Comparison of ENCODE assay signal across 13 cellular contexts in genomic region chr1:104467590-104467989, GRCh38.
DNase-seq lines count a peak whose midpoint lies in the region; ATAC-seq and TF ChIP-seq lines count a peak whose summit lies in the region.
"Had no signal": no experiment of that assay in that cellular context is flagged by ENCODE, and none has a peak within 500 bp of the region (broad histone marks: within the 10 kb centered on the region; RNA-seq: fewer than 3 reads in every experiment).

No MANE protein-coding gene starts in this region.

- H3K27ac ChIP-seq in liver (ENCODE audit: low read depth in 1 of 2, low read length in 2 of 2): peak overlapping the region in 1 of 2 donors; percentile 69
- H3K27ac ChIP-seq in CD4-positive, alpha-beta T cell (ENCODE audit: low read depth, low read length): no peak overlapping the region
- H3K27ac ChIP-seq: esophagus squamous epithelium had no signal

- peaks cover 13% of the 10 kb centered on the region for H3K9me3 Mint-ChIP-seq in CD4-positive, alpha-beta T cell

- H3K9ac ChIP-seq in liver (ENCODE audit: low read depth in 1 of 2, low read length in 2 of 2): no peak overlapping the region

- H3K27me3 Mint-ChIP-seq in CD4-positive, alpha-beta T cell: no peaks in the 10 kb centered on the region
- H3K27me3 Mint-ChIP-seq: stimulated activated naive CD8-positive, alpha-beta T cell treated with anti-CD3 and anti-CD28 coated beads, Interleukin-15, Interleukin-2, amounts not matched to agents 100 ng/mL and 50 ng/mL, for 24 hours had no signal

- no peaks in the 10 kb centered on the region for H3K9me3 ChIP-seq in liver (ENCODE audit: control insufficient read depth in 4 of 4, low read length in 3 of 4)
- H3K9me3 ChIP-seq in CD4-positive, alpha-beta T cell (ENCODE audit: control insufficient read depth, low read length): peaks cover 7% of the 10 kb centered on the region

- CTCF ChIA-PET in CD4-positive, alpha-beta T cell (lab: Charles Lee): no interaction called here

- WGBS in liver: 53% methylated on average over 5 of the region's 5 CpGs

- H3K36me3 ChIP-seq in liver (ENCODE audit: control insufficient read depth in 4 of 4, insufficient read depth in 3 of 4, low read depth in 1 of 4, low read length in 3 of 4): no peaks in the 10 kb centered on the region
- H3K36me3 ChIP-seq: esophagus squamous epithelium had no signal

- no peak for TF ChIP-seq CTCF in liver (IDR thresholded peaks at IDR 0.05; ENCODE audit: low read depth, low read length, missing input control)
- no peak for TF ChIP-seq CTCF in CD4-positive, alpha-beta T cell (IDR thresholded peaks at IDR 0.05)

- intact Hi-C loops in CD4-positive, alpha-beta T cell (cut with DNase I, micrococcal nuclease): no loop called here

- no peak overlapping the region for H3K4me3 Mint-ChIP-seq in CD4-positive, alpha-beta T cell
- H3K4me3 Mint-ChIP-seq: stimulated activated naive CD8-positive, alpha-beta T cell treated with anti-CD3 and anti-CD28 coated beads, Interleukin-15, Interleukin-2, amounts not matched to agents 100 ng/mL and 50 ng/mL, for 24 hours had no signal

- no peak for DNase-seq in activated T-cell treated with anti-CD3 and anti-CD28 coated beads, Interleukin-2, amount 50 U/mL, for 1 hour
- DNase-seq in CD4-positive, alpha-beta T cell: no peak
- no peak for DNase-seq in GM03348 (ENCODE audit: low spot score)
- DNase-seq: activated CD4-positive, alpha-beta T cell treated with anti-CD3 and anti-CD28 coated beads, Interleukin-2, amount 50 U/mL, for 48 hours; activated naive CD4-positive, alpha-beta T cell treated with anti-CD3 and anti-CD28 coated beads, Interleukin-2, amount 50 U/mL, for 16 hours; esophagus squamous epithelium; NCI-H187 treated with DMSO at 0.1 percent for 48 hours; stimulated activated CD4-positive, alpha-beta T cell treated with anti-CD3 and anti-CD28 coated beads, Interleukin-2, amount 100 ng/mL, for 48 hours had no signal

- TF ChIP-seq RAD21 in liver (IDR thresholded peaks at IDR 0.05): no peak

- H3K4me1 Mint-ChIP-seq in CD4-positive, alpha-beta T cell (ENCODE audit: low read depth): no peaks in the 10 kb centered on the region

- no peaks in the 10 kb centered on the region for H3K27me3 ChIP-seq in liver (ENCODE audit: control insufficient read depth in 4 of 4, insufficient read depth in 4 of 4, low read length in 3 of 4)
- no peaks in the 10 kb centered on the region for H3K27me3 ChIP-seq in CD4-positive, alpha-beta T cell (ENCODE audit: control insufficient read depth, insufficient read depth, low read length)
- H3K27me3 ChIP-seq: esophagus squamous epithelium had no signal

- ATAC-seq in GM19043 (IDR thresholded peaks at IDR 0.05; ENCODE audit: low read depth, unreplicated experiment) (peak; percentile 46), HG02610 (IDR thresholded peaks at IDR 0.05; ENCODE audit: unreplicated experiment) (peak; percentile 55), HG03520 (IDR thresholded peaks at IDR 0.05; ENCODE audit: unreplicated experiment) (peak; percentile 68)
- ATAC-seq in CD4-positive, alpha-beta T cell (ENCODE audit: poor library complexity): no peak

- no peaks in the 10 kb centered on the region for H3K36me3 Mint-ChIP-seq in CD4-positive, alpha-beta T cell (ENCODE audit: low read depth)

- H3K4me1 ChIP-seq in liver (ENCODE audit: control insufficient read depth in 4 of 4, insufficient read depth in 4 of 4, low read length in 3 of 4): peaks cover 0 to 4% (median 0%) of the 10 kb centered on the region in 4 donors
- H3K4me1 ChIP-seq: esophagus squamous epithelium had no signal

- no peak overlapping the region for H3K27ac Mint-ChIP-seq in CD4-positive, alpha-beta T cell
- H3K27ac Mint-ChIP-seq: stimulated activated naive CD8-positive, alpha-beta T cell treated with anti-CD3 and anti-CD28 coated beads, Interleukin-15, Interleukin-2, amounts not matched to agents 100 ng/mL and 50 ng/mL, for 24 hours had no signal

- peak overlapping the region; percentile 6 to 54 (median 9) for H3K4me3 ChIP-seq in liver (ENCODE audit: low read depth in 1 of 3, low read length in 3 of 3)
- H3K4me3 ChIP-seq: esophagus squamous epithelium had no signal

- POLR2A ChIA-PET in CD4-positive, alpha-beta T cell (lab: Charles Lee): no interaction called here

TF ChIP-seq in liver, 16 proteins besides CTCF, POLR2A, EP300 and RAD21:
- no peak for TF ChIP-seq HNF4A (conservative IDR thresholded peaks at IDR 0.05)
